In the genomic region with DNA sequence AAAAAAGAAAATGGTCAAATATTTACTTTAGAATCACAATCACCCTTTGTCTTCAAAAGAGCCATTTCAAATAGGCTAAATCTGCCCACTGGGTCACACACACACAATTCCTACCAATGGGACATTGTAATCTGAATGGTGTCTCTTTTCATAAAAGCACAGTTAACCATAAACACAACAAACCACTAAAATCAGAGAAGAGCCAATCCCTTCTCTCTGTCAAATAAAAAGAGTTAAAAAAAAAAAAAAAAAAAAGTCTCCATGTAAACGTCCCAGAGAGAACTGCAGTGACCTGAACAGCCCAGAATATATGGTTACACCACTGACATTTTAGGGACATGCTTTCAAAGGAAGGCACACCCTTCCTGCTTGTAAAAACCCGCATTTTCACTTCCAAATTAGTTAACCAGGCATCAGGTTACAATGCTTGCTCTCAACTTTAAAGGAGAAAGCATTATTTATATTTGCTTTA, we compare ENCODE assay signal across 11 cellular contexts.
DNase-seq lines count a peak whose midpoint lies in the region; ATAC-seq and TF ChIP-seq lines count a peak whose summit lies in the region.
"Had no signal": no experiment of that assay in that cellular context is flagged by ENCODE, and none has a peak within 500 bp of the region (broad histone marks: within the 10 kb centered on the region; RNA-seq: fewer than 3 reads in every experiment).

No MANE protein-coding gene starts in this region.

- no peaks in the 10 kb centered on the region for H3K27me3 ChIP-seq in MM.1S (replicated peaks; ENCODE audit: insufficient read depth, low read length)

- no peaks in the 10 kb centered on the region for H4K20me1 ChIP-seq in MM.1S (ENCODE audit: insufficient read depth, low read length)

- TF ChIP-seq CTCF in MM.1S (IDR thresholded peaks at IDR 0.05; ENCODE audit: low read length) (no peak), coronary artery (IDR thresholded peaks at IDR 0.05) (no peak), nephron progenitor cell (IDR thresholded peaks at IDR 0.05) (no peak)

- H3K9me3 Mint-ChIP-seq in nephron progenitor cell = no peaks in the 10 kb centered on the region
- H3K9me3 Mint-ChIP-seq in stimulated activated naive B cell treated with anti-CD40 and anti-IgM and Interleukin-4, amounts not matched to agents 10 μg/mL and 1 μg/mL and 100 μg/mL, for 72 hours = no peaks in the 10 kb centered on the region

- H3K27me3 Mint-ChIP-seq in nephron progenitor cell (ENCODE audit: low read depth, poor library complexity) = no peaks in the 10 kb centered on the region
- no peaks in the 10 kb centered on the region for H3K27me3 Mint-ChIP-seq in stimulated activated naive B cell treated with anti-CD40 and anti-IgM and Interleukin-4, amounts not matched to agents 10 μg/mL and 1 μg/mL and 100 μg/mL, for 72 hours

- no peaks in the 10 kb centered on the region for H3K9me3 ChIP-seq in MM.1S (replicated peaks; ENCODE audit: insufficient read depth, low read length)

- peak overlapping the region; percentile 33; the same call in 1 of the 2 replicates for H3K27ac ChIP-seq in MM.1S (ENCODE audit: low read length)
- peak overlapping the region; percentile 18 to 34 for H3K27ac ChIP-seq in coronary artery

- no peaks in the 10 kb centered on the region for H3K9me2 ChIP-seq in MM.1S (replicated peaks; ENCODE audit: insufficient read depth, low read length)

- H3K79me2 ChIP-seq in MM.1S (ENCODE audit: low read length) = no peaks in the 10 kb centered on the region

- H3F3A ChIP-seq in MM.1S (ENCODE audit: insufficient read depth, low read length) = peaks cover 5% of the 10 kb centered on the region; the same call in 1 of the 2 replicates

- H3K27ac Mint-ChIP-seq in nephron progenitor cell = peak overlapping the region; percentile 96
- no peak overlapping the region for H3K27ac Mint-ChIP-seq in stimulated activated naive B cell treated with anti-CD40 and anti-IgM and Interleukin-4, amounts not matched to agents 10 μg/mL and 1 μg/mL and 100 μg/mL, for 72 hours

- peaks cover 36% of the 10 kb centered on the region for H3K4me1 ChIP-seq in MM.1S (ENCODE audit: low read length)

- peak overlapping the region; percentile 49 for H3K4me2 ChIP-seq in MM.1S (ENCODE audit: low read depth, low read length)

- peaks cover 40% of the 10 kb centered on the region for H3K36me3 Mint-ChIP-seq in nephron progenitor cell (ENCODE audit: low read depth)
- no peaks in the 10 kb centered on the region for H3K36me3 Mint-ChIP-seq in stimulated activated naive B cell treated with anti-CD40 and anti-IgM and Interleukin-4, amounts not matched to agents 10 μg/mL and 1 μg/mL and 100 μg/mL, for 72 hours

- peak; percentile 13 for DNase-seq in DMS153 treated with DMSO at 0.1 percent for 48 hours (lab: John Stamatoyannopoulos, UW; ENCODE audit: unreplicated experiment)
- DNase-seq in MM.1S = peak; percentile 73
- no peak for DNase-seq in coronary artery (ENCODE audit: low spot score)
- no peak for DNase-seq in nephron progenitor cell
- no peak for DNase-seq in D341Med (ENCODE audit: low spot score)
- no peak for DNase-seq in stimulated activated naive B cell treated with anti-CD40 and anti-IgM and Interleukin-4, amounts not matched to agents 10 μg/mL and 1 μg/mL and 100 μg/mL, for 72 hours
- DNase-seq: NK-92 treated with Interleukin-12 subunit alpha and Interleukin-12 subunit beta, amount 100 ng/mL, for 24 hours; stimulated activated CD4-positive, alpha-beta T cell treated with anti-CD3 and anti-CD28 coated beads, Interleukin-2, amount 100 ng/mL, for 48 hours had no signal

- peak overlapping the region; percentile 23 for H3K4me3 Mint-ChIP-seq in nephron progenitor cell
- H3K4me3 Mint-ChIP-seq in stimulated activated naive B cell treated with anti-CD40 and anti-IgM and Interleukin-4, amounts not matched to agents 10 μg/mL and 1 μg/mL and 100 μg/mL, for 72 hours = no peak overlapping the region

- ATAC-seq in HG02798 (IDR thresholded peaks at IDR 0.05; ENCODE audit: poor library complexity, unreplicated experiment) = no peak
- no peak for ATAC-seq in GM21717 (IDR thresholded peaks at IDR 0.05; ENCODE audit: unreplicated experiment)
- no peak for ATAC-seq in stimulated activated naive B cell treated with anti-CD40 and anti-IgM and Interleukin-4, amounts not matched to agents 10 μg/mL and 1 μg/mL and 100 μg/mL, for 72 hours (replicated peaks)
- ATAC-seq: K562 had no signal

- no peaks in the 10 kb centered on the region for H3K36me3 ChIP-seq in MM.1S (replicated peaks; ENCODE audit: insufficient read depth, low read length)

- 0 out of 2 replicates have a peak overlapping the region, but pooled peaks have one; percentile 6 for H3K4me3 ChIP-seq in MM.1S (ENCODE audit: low read length)
- H3K4me3 ChIP-seq in coronary artery = no peak overlapping the region
- H3K4me3 ChIP-seq: K562 had no signal

- no peak overlapping the region for H3K9ac ChIP-seq in MM.1S (ENCODE audit: low read length)

- H3K4me1 Mint-ChIP-seq in nephron progenitor cell = peaks cover 80% of the 10 kb centered on the region
- H3K4me1 Mint-ChIP-seq in stimulated activated naive B cell treated with anti-CD40 and anti-IgM and Interleukin-4, amounts not matched to agents 10 μg/mL and 1 μg/mL and 100 μg/mL, for 72 hours = peaks cover 0 to 5% of the 10 kb centered on the region in 2 donors

- no peak overlapping the region for H2AFZ ChIP-seq in MM.1S (ENCODE audit: low read length)

Comparison
In these comparisons a context has a peak if more than half of its experiments do, and no peak if none do; other contexts are left out.
1. DNase-seq: peak in DMS153 treated with DMSO at 0.1 percent for 48 hours (single experiment) and MM.1S (single experiment); none in coronary artery (single experiment), nephron progenitor cell (single experiment), D341Med (single experiment) and stimulated activated naive B cell treated with anti-CD40 and anti-IgM and Interleukin-4, amounts not matched to agents 10 μg/mL and 1 μg/mL and 100 μg/mL, for 72 hours (single experiment).